ENCODE assay signal across 14 cellular contexts in the genomic region with DNA sequence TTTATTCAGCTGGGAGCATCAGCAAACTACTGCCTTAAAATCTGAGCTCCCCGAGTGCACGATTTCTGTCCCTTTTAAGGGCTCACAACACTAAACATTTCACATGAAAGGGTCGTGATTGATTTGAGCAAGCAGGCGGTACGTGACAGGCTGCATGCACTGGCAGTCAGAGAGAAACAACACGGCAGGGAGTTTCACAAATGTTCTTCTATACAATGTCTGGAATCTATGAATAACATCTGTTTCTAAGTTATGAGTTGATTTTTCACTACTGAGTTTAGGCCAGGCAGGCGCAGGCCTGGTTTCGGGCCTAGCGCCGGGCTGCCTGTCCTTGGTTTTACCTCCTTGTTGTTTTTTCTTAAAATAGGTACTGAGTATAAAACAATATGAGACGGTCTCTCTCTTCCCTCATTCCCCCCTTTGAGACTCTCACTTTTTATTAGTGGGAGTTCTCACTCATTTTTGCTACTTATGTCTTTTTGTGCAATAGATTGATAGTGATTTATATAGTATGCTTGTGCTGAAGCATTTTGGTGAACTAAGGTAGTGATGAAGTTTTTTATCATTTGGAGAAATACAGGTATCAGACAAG. TPM values are rescaled to one million over a fixed set of nuclear protein-coding genes. Genes with fewer than 3 reads are reported as not detected.
DNase-seq lines count a peak whose midpoint lies in the region; ATAC-seq, FAIRE-seq and TF ChIP-seq lines count a peak whose summit lies in the region.
"Not testable (repeated sequence)": the region's sequence is repeated elsewhere in the genome, so short reads cannot be mapped to it uniquely, and the experiment has no call there.
"Had no signal": no experiment of that assay in that cellular context is flagged by ENCODE, and none has a peak within 500 bp of the region (broad histone marks: within the 10 kb centered on the region; RNA-seq: fewer than 3 reads in every experiment).

No MANE protein-coding gene starts in this region.

- H3K27ac ChIP-seq in K562 (ENCODE audit: extremely low read depth, low read depth, low read length): not testable (repeated sequence)

- WGBS in K562 (ENCODE audit: insufficient coverage, low coverage, missing lambda C conversion rate): 80% methylated on average over 11 of the region's 11 CpGs

- not testable (repeated sequence) for BruUV-seq in K562 (replicated peaks; lab: Mats Ljungman, UMichigan)

- peak overlapping the region; percentile 29; the same call in 1 of the 2 replicates for H3K27ac Mint-ChIP-seq in WTC11
- peak overlapping the region; percentile 53 for H3K27ac Mint-ChIP-seq in activated T-helper 2 cell treated with anti-CD3 and anti-CD28 coated beads, Interferon-gamma antibody, Interleukin-2, Interleukin-4, amounts not matched to agents 10 μg/mL and 5 μg/mL and 100 μg/mL, durations not matched to agents 14 hours and 24 hours and 36 hours
- H3K27ac Mint-ChIP-seq in neural crest cell (ENCODE audit: unreplicated experiment): not testable (repeated sequence)

- FAIRE-seq in GM12892 (lab: Jason Lieb, UNC): peak; percentile 36
- FAIRE-seq in K562 (lab: Jason Lieb, UNC): not testable (repeated sequence)

- not testable (repeated sequence) for DNase-seq in GM12892 (ENCODE audit: insufficient read length); WTC11 (ENCODE audit: low spot score); activated T-helper 2 cell treated with anti-CD3 and anti-CD28 coated beads, Interferon-gamma antibody, Interleukin-2, Interleukin-4, amounts not matched to agents 10 μg/mL and 5 μg/mL and 100 μg/mL, durations not matched to agents 14 hours and 24 hours and 36 hours (ENCODE audit: low spot score); K562 (ENCODE audit: extremely low read depth in 1 of 4, low spot score in 3 of 4); neural crest cell (ENCODE audit: low read depth, low spot score)
- peak; percentile 56 for DNase-seq in activated CD8-positive, alpha-beta memory T cell treated with anti-CD3 and anti-CD28 coated beads, Interleukin-2, amount 50 U/mL, for 48 hours
- DNase-seq in stimulated activated CD4-positive, alpha-beta T cell treated with anti-CD3 and anti-CD28 coated beads, Interleukin-1b, Interleukin-23, amount 100 ng/mL, for 48 hours: peak; percentile 56

- H2AFZ ChIP-seq in K562 (ENCODE audit: low read depth, low read length): not testable (repeated sequence)

- CTCF ChIA-PET in WTC11 (lab: Charles Lee); K562 (lab: Yijun Ruan, JAX; ENCODE audit: low intra/inter-chr PET ratio): not testable (repeated sequence)

- not testable (repeated sequence) for TF ChIP-seq EP300 in K562 (IDR thresholded peaks at IDR 0.05; ENCODE audit: low read length)

- H3K4me3 ChIP-seq in K562: not testable (repeated sequence)

- not testable (repeated sequence) for TF ChIP-seq RAD21 in K562 (CRISPR knock-in tag; conservative IDR thresholded peaks at IDR 0.05 in 1 of 2, IDR thresholded peaks at IDR 0.05 in 1 of 2)

- in situ Hi-C loops in K562 (cut with MboI): not testable (repeated sequence)

- POLR2A ChIA-PET in WTC11 (lab: Charles Lee): not testable (repeated sequence)
- POLR2A ChIA-PET in K562 (lab: Yijun Ruan, JAX): interaction anchor here (1.0 to 1.1 kb wide), 2 partner anchors 9 to 11 kb away, joined by 5 read pairs; a partner anchor contains a TSS

- peaks cover 4 to 16% of the 10 kb centered on the region in 2 experiments for H3K4me1 ChIP-seq in K562 (replicated peaks in 1 of 2; ENCODE audit: control insufficient read depth in 2 of 2, insufficient read depth in 2 of 2, low read length in 2 of 2)

- not testable (repeated sequence) for H3K4me2 ChIP-seq in K562 (ENCODE audit: insufficient read depth, low read length)

- peaks cover 19% of the 10 kb centered on the region for H3K9me3 Mint-ChIP-seq in WTC11
- H3K9me3 Mint-ChIP-seq in activated T-helper 2 cell treated with anti-CD3 and anti-CD28 coated beads, Interferon-gamma antibody, Interleukin-2, Interleukin-4, amounts not matched to agents 10 μg/mL and 5 μg/mL and 100 μg/mL, durations not matched to agents 14 hours and 24 hours and 36 hours; neural crest cell: not testable (repeated sequence)

- H3K36me3 ChIP-seq in K562 (ENCODE audit: control insufficient read depth, insufficient read depth, low read length): peaks cover 16% of the 10 kb centered on the region; the same call in 2 of the 3 replicates

- not testable (repeated sequence) for TF ChIP-seq CTCF in WTC11 (IDR thresholded peaks at IDR 0.05); K562 (IDR thresholded peaks at IDR 0.05 in 2 of 3, conservative IDR thresholded peaks at IDR 0.05 in 1 of 3; ENCODE audit: insufficient read depth in 2 of 3, low read depth in 1 of 3, low read length in 3 of 3); neural crest cell (conservative IDR thresholded peaks at IDR 0.05)

- H3K9ac ChIP-seq in K562 (ENCODE audit: insufficient read depth in 1 of 2, low read depth in 2 of 2, low read length in 2 of 2): not testable (repeated sequence)

- ATAC-seq in WTC11, K562: not testable (repeated sequence)

- H3K4me1 Mint-ChIP-seq in WTC11: peaks cover 38% of the 10 kb centered on the region
- H3K4me1 Mint-ChIP-seq in activated T-helper 2 cell treated with anti-CD3 and anti-CD28 coated beads, Interferon-gamma antibody, Interleukin-2, Interleukin-4, amounts not matched to agents 10 μg/mL and 5 μg/mL and 100 μg/mL, durations not matched to agents 14 hours and 24 hours and 36 hours (ENCODE audit: low read depth): not testable (repeated sequence)
- peaks cover 12% of the 10 kb centered on the region for H3K4me1 Mint-ChIP-seq in neural crest cell

- H3K27me3 Mint-ChIP-seq in WTC11 (ENCODE audit: low read depth); activated T-helper 2 cell treated with anti-CD3 and anti-CD28 coated beads, Interferon-gamma antibody, Interleukin-2, Interleukin-4, amounts not matched to agents 10 μg/mL and 5 μg/mL and 100 μg/mL, durations not matched to agents 14 hours and 24 hours and 36 hours (ENCODE audit: low read depth); neural crest cell (ENCODE audit: low read depth): not testable (repeated sequence)

- not testable (repeated sequence) for H3K27me3 ChIP-seq in K562 (ENCODE audit: control insufficient read depth in 2 of 2, insufficient read depth in 2 of 2, low read length in 2 of 2)

- peaks cover 11% of the 10 kb centered on the region for H3K9me3 ChIP-seq in K562 (replicated peaks; ENCODE audit: control insufficient read depth, insufficient read depth, low read depth, low read length)

- peaks cover 19% of the 10 kb centered on the region for H3K36me3 Mint-ChIP-seq in WTC11
- peaks cover 19% of the 10 kb centered on the region for H3K36me3 Mint-ChIP-seq in activated T-helper 2 cell treated with anti-CD3 and anti-CD28 coated beads, Interferon-gamma antibody, Interleukin-2, Interleukin-4, amounts not matched to agents 10 μg/mL and 5 μg/mL and 100 μg/mL, durations not matched to agents 14 hours and 24 hours and 36 hours (ENCODE audit: low read depth)
- not testable (repeated sequence) for H3K36me3 Mint-ChIP-seq in neural crest cell (ENCODE audit: low read depth)

- intact Hi-C loops in activated T-helper 2 cell treated with anti-CD3 and anti-CD28 coated beads, Interferon-gamma antibody, Interleukin-2, Interleukin-4, amounts not matched to agents 10 μg/mL and 5 μg/mL and 100 μg/mL, durations not matched to agents 14 hours and 24 hours and 36 hours (cut with micrococcal nuclease); K562 (cut with micrococcal nuclease): not testable (repeated sequence)

- not testable (repeated sequence) for H3K9me1 ChIP-seq in K562 (ENCODE audit: control insufficient read depth, insufficient read depth, low read length)

- not testable (repeated sequence) for TF ChIP-seq POLR2A in GM12892 (IDR thresholded peaks at IDR 0.05; ENCODE audit: low read depth, low read length); K562 (conservative IDR thresholded peaks at IDR 0.05)

- not testable (repeated sequence) for H3K4me3 Mint-ChIP-seq in WTC11; activated T-helper 2 cell treated with anti-CD3 and anti-CD28 coated beads, Interferon-gamma antibody, Interleukin-2, Interleukin-4, amounts not matched to agents 10 μg/mL and 5 μg/mL and 100 μg/mL, durations not matched to agents 14 hours and 24 hours and 36 hours (ENCODE audit: low read depth)
- peak overlapping the region; percentile 17 for H3K4me3 Mint-ChIP-seq in neural crest cell

- not testable (repeated sequence) for H4K20me1 ChIP-seq in K562 (replicated peaks; ENCODE audit: control insufficient read depth, insufficient read depth, low read length)

- H3K79me2 ChIP-seq in K562 (ENCODE audit: control insufficient read depth, insufficient read depth, low read length): peaks cover 22% of the 10 kb centered on the region

RNA-seq across cellular contexts. Expression of a gene that starts 5.3 kb away (rescaled TPM):
- 172 TPM for polyA plus RNA-seq in GM12892 (2012; ENCODE audit: missing spikeins)
- total RNA-seq in WTC11 (2021) (126 to 156 TPM (median 134 TPM) in 3 replicates), K562 (2014; rRNA removed) (352 and 355 TPM in 2 replicates), K562 (2014; rRNA removed; fragmentation: Illumina TruSeq; extraction: Trizol) (208 and 222 TPM in 2 replicates), K562 (2015; rRNA removed; fragmentation: Illumina TruSeq; extraction: Trizol) (205 and 216 TPM in 2 replicates), K562 (2021) (224 and 229 TPM in 2 replicates), neural crest cell (113 and 117 TPM in 2 replicates)
- total RNA-seq in activated T-helper 2 cell treated with anti-CD3 and anti-CD28 coated beads, Interferon-gamma antibody, Interleukin-2, Interleukin-4, amounts not matched to agents 10 μg/mL and 5 μg/mL and 100 μg/mL, durations not matched to agents 14 hours and 24 hours and 36 hours: 143 and 154 TPM in 2 replicates
- 98.1 and 170 TPM in 2 replicates for total RNA-seq in K562 (2011; cell fraction: chromatin; rRNA removed; ENCODE audit: low replicate concordance)
- 136 and 139 TPM in 2 replicates for total RNA-seq in K562 (2011; cell fraction: nucleolus; rRNA removed)
- 122 and 137 TPM in 2 replicates for total RNA-seq in K562 (2011; cell fraction: nucleoplasm; rRNA removed)
- polyA plus RNA-seq in K562 (2011; rRNA removed) (144 and 187 TPM in 2 replicates), K562 (2014; fragmentation: Illumina TruSeq; extraction: Trizol) (180 and 264 TPM in 2 replicates), K562 (2014; fragmentation: Nextera tagmentation; extraction: Ambion mirVana) (100 to 1,000 TPM; 570 to 671 TPM), K562 (2014; rRNA removed) (420 and 491 TPM in 2 replicates)
- polyA plus RNA-seq in K562 (2011; cell fraction: cytosol; rRNA removed): 164 and 188 TPM in 2 replicates
- 104 and 152 TPM in 2 replicates for polyA plus RNA-seq in K562 (2011; cell fraction: nucleus; rRNA removed)
- polyA plus RNA-seq in K562 (2012): 195 and 375 TPM in 2 replicates
- polyA minus RNA-seq in K562 (2011; rRNA and poly(A)+ RNA removed): 121 and 163 TPM in 2 replicates
- 99.9 and 107 TPM in 2 replicates for polyA minus RNA-seq in K562 (2011; cell fraction: cytosol; rRNA and poly(A)+ RNA removed)
- polyA minus RNA-seq in K562 (2011; cell fraction: nucleus; rRNA and poly(A)+ RNA removed): 44.2 and 57.5 TPM in 2 replicates

RNA-seq across cellular contexts. Expression of a gene that starts 8.7 kb away (rescaled TPM):
- polyA plus RNA-seq in GM12892 (2012; ENCODE audit: missing spikeins): 0.47 TPM
- total RNA-seq in WTC11 (2021) (1.6 to 2.8 TPM (median 1.9 TPM) in 3 replicates), K562 (2014; rRNA removed) (not detected in 2 replicates), K562 (2014; rRNA removed; fragmentation: Illumina TruSeq; extraction: Trizol) (not detected in 2 replicates), K562 (2015; rRNA removed; fragmentation: Illumina TruSeq; extraction: Trizol) (not detected in 2 replicates), K562 (2021) (not detected in 2 replicates), neural crest cell (0.66 and 0.89 TPM in 2 replicates)
- not detected in 2 replicates for total RNA-seq in activated T-helper 2 cell treated with anti-CD3 and anti-CD28 coated beads, Interferon-gamma antibody, Interleukin-2, Interleukin-4, amounts not matched to agents 10 μg/mL and 5 μg/mL and 100 μg/mL, durations not matched to agents 14 hours and 24 hours and 36 hours
- not detected in 2 replicates for total RNA-seq in K562 (2011; cell fraction: chromatin; rRNA removed; ENCODE audit: low replicate concordance)
- total RNA-seq in K562 (2011; cell fraction: nucleolus; rRNA removed): not detected in 2 replicates
- total RNA-seq in K562 (2011; cell fraction: nucleoplasm; rRNA removed): 0.37 TPM in 1 of 2 replicates, not detected in the other
- polyA plus RNA-seq in K562 (2011; rRNA removed) (not detected in 2 replicates), K562 (2014; fragmentation: Illumina TruSeq; extraction: Trizol) (not detected in 2 replicates), K562 (2014; fragmentation: Nextera tagmentation; extraction: Ambion mirVana) (not detected), K562 (2014; rRNA removed) (not detected in 2 replicates)
- not detected in 2 replicates for polyA plus RNA-seq in K562 (2011; cell fraction: cytosol; rRNA removed)
- polyA plus RNA-seq in K562 (2011; cell fraction: nucleus; rRNA removed): not detected in 2 replicates
- 0.11 TPM in 1 of 2 replicates, not detected in the other for polyA plus RNA-seq in K562 (2012)
- polyA minus RNA-seq in K562 (2011; rRNA and poly(A)+ RNA removed): not detected in 2 replicates
- not detected in 2 replicates for polyA minus RNA-seq in K562 (2011; cell fraction: cytosol; rRNA and poly(A)+ RNA removed)
- polyA minus RNA-seq in K562 (2011; cell fraction: nucleus; rRNA and poly(A)+ RNA removed): not detected in 2 replicates
- total RNA-seq: A673; CD4-positive, alpha-beta memory T cell; Daoy; H4; HT1080 had no signal
- polyA plus RNA-seq: CD14-positive monocyte; CD4-positive, alpha-beta memory T cell had no signal

RNA-seq across cellular contexts. Expression of a gene that starts 13.3 kb away (rescaled TPM):
- polyA plus RNA-seq in GM12892 (2012; ENCODE audit: missing spikeins): 60.5 TPM
- total RNA-seq in WTC11 (2021): 117 to 142 TPM (median 117 TPM) in 3 replicates
- 123 and 124 TPM in 2 replicates for total RNA-seq in activated T-helper 2 cell treated with anti-CD3 and anti-CD28 coated beads, Interferon-gamma antibody, Interleukin-2, Interleukin-4, amounts not matched to agents 10 μg/mL and 5 μg/mL and 100 μg/mL, durations not matched to agents 14 hours and 24 hours and 36 hours
- 996 and 1,265 TPM in 2 replicates for total RNA-seq in K562 (2011; cell fraction: chromatin; rRNA removed; ENCODE audit: low replicate concordance)
- total RNA-seq in K562 (2011; cell fraction: nucleolus; rRNA removed): 508 and 525 TPM in 2 replicates
- 788 and 831 TPM in 2 replicates for total RNA-seq in K562 (2011; cell fraction: nucleoplasm; rRNA removed)
- total RNA-seq in K562 (2014; rRNA removed): 147 and 176 TPM in 2 replicates
- 65.1 and 66.7 TPM in 2 replicates for total RNA-seq in K562 (2014; rRNA removed; fragmentation: Illumina TruSeq; extraction: Trizol)
- total RNA-seq in K562 (2015; rRNA removed; fragmentation: Illumina TruSeq; extraction: Trizol): 91.0 and 94.5 TPM in 2 replicates
- 141 and 167 TPM in 2 replicates for total RNA-seq in K562 (2021)
- 236 and 265 TPM in 2 replicates for polyA plus RNA-seq in K562 (2011; rRNA removed)
- 71.9 and 133 TPM in 2 replicates for polyA plus RNA-seq in K562 (2011; cell fraction: cytosol; rRNA removed)
- 2,539 and 2,548 TPM in 2 replicates for polyA plus RNA-seq in K562 (2011; cell fraction: nucleus; rRNA removed)
- polyA plus RNA-seq in K562 (2012): 104 and 250 TPM in 2 replicates
- 81.0 and 89.7 TPM in 2 replicates for polyA plus RNA-seq in K562 (2014; fragmentation: Illumina TruSeq; extraction: Trizol)
- 1 to 10 TPM; 2.8 to 5.6 TPM for polyA plus RNA-seq in K562 (2014; fragmentation: Nextera tagmentation; extraction: Ambion mirVana)
- 245 and 287 TPM in 2 replicates for polyA plus RNA-seq in K562 (2014; rRNA removed)
- 70.2 and 76.2 TPM in 2 replicates for polyA minus RNA-seq in K562 (2011; rRNA and poly(A)+ RNA removed)
- 31.4 and 45.0 TPM in 2 replicates for polyA minus RNA-seq in K562 (2011; cell fraction: cytosol; rRNA and poly(A)+ RNA removed)
- 260 and 342 TPM in 2 replicates for polyA minus RNA-seq in K562 (2011; cell fraction: nucleus; rRNA and poly(A)+ RNA removed)
- 249 and 261 TPM in 2 replicates for total RNA-seq in neural crest cell

RNA-seq across cellular contexts. Expression of a gene that starts 23.1 kb away (rescaled TPM):
- polyA plus RNA-seq in GM12892 (2012; ENCODE audit: missing spikeins): 0.47 TPM
- total RNA-seq in WTC11 (2021) (28.3 to 35.5 TPM (median 28.3 TPM) in 3 replicates), K562 (2014; rRNA removed) (4.0 and 4.6 TPM in 2 replicates), K562 (2014; rRNA removed; fragmentation: Illumina TruSeq; extraction: Trizol) (0.03 and 0.04 TPM in 2 replicates), K562 (2015; rRNA removed; fragmentation: Illumina TruSeq; extraction: Trizol) (0.98 and 1.2 TPM in 2 replicates), K562 (2021) (6.4 and 7.1 TPM in 2 replicates), neural crest cell (8.9 and 9.6 TPM in 2 replicates)
- total RNA-seq in activated T-helper 2 cell treated with anti-CD3 and anti-CD28 coated beads, Interferon-gamma antibody, Interleukin-2, Interleukin-4, amounts not matched to agents 10 μg/mL and 5 μg/mL and 100 μg/mL, durations not matched to agents 14 hours and 24 hours and 36 hours: 4.0 and 4.7 TPM in 2 replicates
- total RNA-seq in K562 (2011; cell fraction: chromatin; rRNA removed; ENCODE audit: low replicate concordance): 0.76 and 5.5 TPM in 2 replicates
- 5.1 and 7.2 TPM in 2 replicates for total RNA-seq in K562 (2011; cell fraction: nucleolus; rRNA removed)
- 1.9 and 3.4 TPM in 2 replicates for total RNA-seq in K562 (2011; cell fraction: nucleoplasm; rRNA removed)
- polyA plus RNA-seq in K562 (2011; rRNA removed) (0.85 and 1.6 TPM in 2 replicates), K562 (2014; fragmentation: Illumina TruSeq; extraction: Trizol) (0.16 and 0.84 TPM in 2 replicates), K562 (2014; fragmentation: Nextera tagmentation; extraction: Ambion mirVana) (under 1 TPM; 0.01 to 0.06 TPM), K562 (2014; rRNA removed) (2.6 and 3.0 TPM in 2 replicates)
- polyA plus RNA-seq in K562 (2011; cell fraction: cytosol; rRNA removed): 1.3 and 7.5 TPM in 2 replicates
- polyA plus RNA-seq in K562 (2011; cell fraction: nucleus; rRNA removed): 3.0 and 6.5 TPM in 2 replicates
- 3.8 and 6.1 TPM in 2 replicates for polyA plus RNA-seq in K562 (2012)
- polyA minus RNA-seq in K562 (2011; rRNA and poly(A)+ RNA removed): 0.42 and 0.69 TPM in 2 replicates
- polyA minus RNA-seq in K562 (2011; cell fraction: cytosol; rRNA and poly(A)+ RNA removed): 2.0 and 2.4 TPM in 2 replicates
- 2.7 and 4.3 TPM in 2 replicates for polyA minus RNA-seq in K562 (2011; cell fraction: nucleus; rRNA and poly(A)+ RNA removed)
- total RNA-seq: CD4-positive, alpha-beta memory T cell had no signal
- polyA plus RNA-seq: CD14-positive monocyte; CD4-positive, alpha-beta memory T cell had no signal

RNA-seq across cellular contexts. Expression of a gene that starts 37.1 kb away (rescaled TPM):
- 1.7 TPM for polyA plus RNA-seq in GM12892 (2012; ENCODE audit: missing spikeins)
- 0.60 to 0.94 TPM (median 0.61 TPM) in 3 replicates for total RNA-seq in WTC11 (2021)
- 0.53 and 0.62 TPM in 2 replicates for total RNA-seq in activated T-helper 2 cell treated with anti-CD3 and anti-CD28 coated beads, Interferon-gamma antibody, Interleukin-2, Interleukin-4, amounts not matched to agents 10 μg/mL and 5 μg/mL and 100 μg/mL, durations not matched to agents 14 hours and 24 hours and 36 hours
- 0.21 TPM in 1 of 2 replicates, not detected in the other for total RNA-seq in K562 (2011; cell fraction: chromatin; rRNA removed; ENCODE audit: low replicate concordance)
- total RNA-seq in K562 (2011; cell fraction: nucleolus; rRNA removed): under 0.01 and 0.13 TPM in 2 replicates
- total RNA-seq in K562 (2011; cell fraction: nucleoplasm; rRNA removed): 0.07 and 0.23 TPM in 2 replicates
- total RNA-seq in K562 (2014; rRNA removed): not detected in 2 replicates
- not detected in 2 replicates for total RNA-seq in K562 (2014; rRNA removed; fragmentation: Illumina TruSeq; extraction: Trizol)
- not detected in 2 replicates for total RNA-seq in K562 (2015; rRNA removed; fragmentation: Illumina TruSeq; extraction: Trizol)
- total RNA-seq in K562 (2021): 0.18 and 0.60 TPM in 2 replicates
- polyA plus RNA-seq in K562 (2011; rRNA removed): 0.03 and 0.04 TPM in 2 replicates
- polyA plus RNA-seq in K562 (2011; cell fraction: cytosol; rRNA removed): 0.09 and 0.16 TPM in 2 replicates
- 0.10 and 0.21 TPM in 2 replicates for polyA plus RNA-seq in K562 (2011; cell fraction: nucleus; rRNA removed)
- 0.05 and 0.39 TPM in 2 replicates for polyA plus RNA-seq in K562 (2012)
- not detected in 2 replicates for polyA plus RNA-seq in K562 (2014; fragmentation: Illumina TruSeq; extraction: Trizol)
- polyA plus RNA-seq in K562 (2014; fragmentation: Nextera tagmentation; extraction: Ambion mirVana): not detected
- not detected in 2 replicates for polyA plus RNA-seq in K562 (2014; rRNA removed)
- polyA minus RNA-seq in K562 (2011; rRNA and poly(A)+ RNA removed): not detected in 2 replicates
- polyA minus RNA-seq in K562 (2011; cell fraction: cytosol; rRNA and poly(A)+ RNA removed): not detected in 2 replicates
- polyA minus RNA-seq in K562 (2011; cell fraction: nucleus; rRNA and poly(A)+ RNA removed): 0.11 TPM in 1 of 2 replicates, not detected in the other
- total RNA-seq in neural crest cell: 0.23 and 0.41 TPM in 2 replicates
- total RNA-seq: H4, HT1080 had no signal
- polyA plus RNA-seq: AG04450, CD14-positive monocyte had no signal
